Comparison of ENCODE assay signal across 9 cellular contexts in the genomic region with DNA sequence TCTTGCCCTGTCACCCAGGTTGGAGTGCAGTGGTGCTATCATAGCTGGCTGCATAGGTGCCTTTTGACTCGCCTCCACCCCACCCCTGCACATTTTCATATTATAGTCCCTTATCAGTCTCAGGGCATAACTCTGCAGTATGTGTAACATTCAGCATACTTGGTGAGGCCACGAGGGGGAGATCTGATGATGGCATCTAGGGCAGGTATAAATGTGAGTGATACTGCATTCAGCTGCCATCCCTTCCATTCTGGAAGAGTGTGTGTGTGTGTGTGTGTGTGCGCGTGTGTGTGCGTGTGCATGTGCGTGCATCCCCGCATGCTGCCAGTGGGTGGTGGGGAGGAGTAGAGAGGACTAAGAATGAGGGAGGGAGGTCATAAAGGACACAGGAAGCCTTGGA.
DNase-seq lines count a peak whose midpoint lies in the region; ATAC-seq, FAIRE-seq and TF ChIP-seq lines count a peak whose summit lies in the region.
"Had no signal": no experiment of that assay in that cellular context is flagged by ENCODE, and none has a peak within 500 bp of the region (broad histone marks: within the 10 kb centered on the region; RNA-seq: fewer than 3 reads in every experiment).

No MANE protein-coding gene starts in this region.

- no peaks in the 10 kb centered on the region for H3K27me3 Mint-ChIP-seq in activated T-helper 1 cell treated with anti-CD3 and anti-CD28 coated beads, Interleukin-12 subunit alpha, Interleukin-12 subunit beta, Interleukin-2, Interleukin-4 antibody, amounts not matched to agents 30 ng/mL and 10 ng/mL and 1 ng/mL, durations not matched to agents 14 hours and 24 hours and 36 hours (ENCODE audit: insufficient read depth)

- no peaks in the 10 kb centered on the region for H3K9me3 Mint-ChIP-seq in activated T-helper 1 cell treated with anti-CD3 and anti-CD28 coated beads, Interleukin-12 subunit alpha, Interleukin-12 subunit beta, Interleukin-2, Interleukin-4 antibody, amounts not matched to agents 30 ng/mL and 10 ng/mL and 1 ng/mL, durations not matched to agents 14 hours and 24 hours and 36 hours

- H4K20me1 ChIP-seq in Karpas-422 (ENCODE audit: insufficient read depth, low read depth, low read length) = peaks cover 74% of the 10 kb centered on the region

- H3K27ac ChIP-seq in Karpas-422 (ENCODE audit: low read length) = no peak overlapping the region
- no peak overlapping the region for H3K27ac ChIP-seq in lung (ENCODE audit: low read depth in 1 of 2, low read length in 1 of 2)

- TF ChIP-seq CTCF in GM12865 (IDR thresholded peaks at IDR 0.05; ENCODE audit: insufficient read depth, low read depth, low read length, missing control alignments) = peak; percentile 58
- TF ChIP-seq CTCF in lung (IDR thresholded peaks at IDR 0.05; ENCODE audit: control extremely low read depth, extremely low read depth) = no peak

- DNase-seq in GM12865 (ENCODE audit: low read depth) (peak; percentile 79), Karpas-422 (peak; percentile 77), lung (ENCODE audit: low spot score) (peak; percentile 41), HTR-8/SVneo (ENCODE audit: insufficient read length, low spot score) (no peak), sciatic nerve (ENCODE audit: low spot score) (no peak), hepatic stellate cell (ENCODE audit: low spot score) (no peak)
- peak; percentile 22 for DNase-seq in activated T-helper 1 cell treated with anti-CD3 and anti-CD28 coated beads, Interleukin-12 subunit alpha, Interleukin-12 subunit beta, Interleukin-2, Interleukin-4 antibody, amounts not matched to agents 30 ng/mL and 10 ng/mL and 1 ng/mL, durations not matched to agents 14 hours and 24 hours and 36 hours (ENCODE audit: low spot score)

- H3K27me3 ChIP-seq in Karpas-422 (ENCODE audit: low read length) (no peaks in the 10 kb centered on the region), lung (ENCODE audit: control insufficient read depth, insufficient read depth) (no peaks in the 10 kb centered on the region)

- 65 to 69% methylated on average over 7 of the region's 7 CpGs for WGBS in lung, 2 donors

- H3K79me2 ChIP-seq in Karpas-422 (ENCODE audit: low read length) = no peaks in the 10 kb centered on the region

- H3K4me3 ChIP-seq in GM12865 (ENCODE audit: low read depth, low read length) = peak overlapping the region; percentile 9; the same call in 1 of the 2 replicates
- no peak overlapping the region for H3K4me3 ChIP-seq in Karpas-422 (ENCODE audit: low read length)
- no peak overlapping the region for H3K4me3 ChIP-seq in lung

- peaks cover 19% of the 10 kb centered on the region for H3K4me1 ChIP-seq in Karpas-422 (ENCODE audit: low read length)
- H3K4me1 ChIP-seq in lung (ENCODE audit: control insufficient read depth in 2 of 2, insufficient read depth in 2 of 2, low read length in 2 of 2) = peaks cover 0 to 42% of the 10 kb centered on the region in 2 donors

- peaks cover 23% of the 10 kb centered on the region for H3K36me3 Mint-ChIP-seq in activated T-helper 1 cell treated with anti-CD3 and anti-CD28 coated beads, Interleukin-12 subunit alpha, Interleukin-12 subunit beta, Interleukin-2, Interleukin-4 antibody, amounts not matched to agents 30 ng/mL and 10 ng/mL and 1 ng/mL, durations not matched to agents 14 hours and 24 hours and 36 hours (ENCODE audit: low read depth)

- no peaks in the 10 kb centered on the region for H3K9me2 ChIP-seq in Karpas-422 (replicated peaks; ENCODE audit: insufficient read depth, low read length)

- H3K9me3 ChIP-seq in Karpas-422 (ENCODE audit: low read length) = no peaks in the 10 kb centered on the region
- H3K9me3 ChIP-seq in lung (ENCODE audit: control insufficient read depth in 2 of 2, insufficient read depth in 1 of 2, low read length in 1 of 2) = no peaks in the 10 kb centered on the region

- no peak overlapping the region for H3K9ac ChIP-seq in Karpas-422 (ENCODE audit: low read length)

- peaks cover 79% of the 10 kb centered on the region for H3K4me1 Mint-ChIP-seq in activated T-helper 1 cell treated with anti-CD3 and anti-CD28 coated beads, Interleukin-12 subunit alpha, Interleukin-12 subunit beta, Interleukin-2, Interleukin-4 antibody, amounts not matched to agents 30 ng/mL and 10 ng/mL and 1 ng/mL, durations not matched to agents 14 hours and 24 hours and 36 hours (ENCODE audit: low read depth)

- no peak overlapping the region for H3K4me3 Mint-ChIP-seq in activated T-helper 1 cell treated with anti-CD3 and anti-CD28 coated beads, Interleukin-12 subunit alpha, Interleukin-12 subunit beta, Interleukin-2, Interleukin-4 antibody, amounts not matched to agents 30 ng/mL and 10 ng/mL and 1 ng/mL, durations not matched to agents 14 hours and 24 hours and 36 hours

- no peak for ATAC-seq in lung (ENCODE audit: insufficient read depth, low FRiP score)
- no peak for ATAC-seq in GM19467 (IDR thresholded peaks at IDR 0.05; ENCODE audit: unreplicated experiment)
- ATAC-seq in sciatic nerve = no peak

- H3K27ac Mint-ChIP-seq in activated T-helper 1 cell treated with anti-CD3 and anti-CD28 coated beads, Interleukin-12 subunit alpha, Interleukin-12 subunit beta, Interleukin-2, Interleukin-4 antibody, amounts not matched to agents 30 ng/mL and 10 ng/mL and 1 ng/mL, durations not matched to agents 14 hours and 24 hours and 36 hours = peak overlapping the region; percentile 52

- H3K4me2 ChIP-seq in Karpas-422 (ENCODE audit: low read depth, low read length, poor library complexity, severe bottlenecking) = no peak overlapping the region

- no peak overlapping the region for H2AFZ ChIP-seq in Karpas-422 (ENCODE audit: low read length)

- intact Hi-C loops in activated T-helper 1 cell treated with anti-CD3 and anti-CD28 coated beads, Interleukin-12 subunit alpha, Interleukin-12 subunit beta, Interleukin-2, Interleukin-4 antibody, amounts not matched to agents 30 ng/mL and 10 ng/mL and 1 ng/mL, durations not matched to agents 14 hours and 24 hours and 36 hours (cut with micrococcal nuclease) = loop anchor here (1.0 to 2.0 kb wide), 2 partner anchors 10 to 14 kb away; no protein-coding TSS in a partner anchor
- intact Hi-C loops in sciatic nerve (cut with DNase I) = no loop called here

- H3K36me3 ChIP-seq in Karpas-422 (ENCODE audit: insufficient read depth, low read length) = no peaks in the 10 kb centered on the region
- no peaks in the 10 kb centered on the region for H3K36me3 ChIP-seq in lung (ENCODE audit: control insufficient read depth in 2 of 2, insufficient read depth in 2 of 2, low read length in 2 of 2)

- no peak for FAIRE-seq in HTR-8/SVneo (lab: Jason Lieb, UNC)
- FAIRE-seq: endothelial cell of umbilical vein had no signal

Comparison
In these comparisons a context has a peak if more than half of its experiments do, and no peak if none do; other contexts are left out.
1. DNase-seq: peak in GM12865 (single experiment), Karpas-422 (single experiment), activated T-helper 1 cell treated with anti-CD3 and anti-CD28 coated beads, Interleukin-12 subunit alpha, Interleukin-12 subunit beta, Interleukin-2, Interleukin-4 antibody, amounts not matched to agents 30 ng/mL and 10 ng/mL and 1 ng/mL, durations not matched to agents 14 hours and 24 hours and 36 hours (single experiment) and lung (single experiment); none in HTR-8/SVneo (single experiment), sciatic nerve (single experiment) and hepatic stellate cell (single experiment).